10 cellular contexts compared by ENCODE assay signal in genomic region chr2:161004379-161004778, GRCh38.
DNase-seq lines count a peak whose midpoint lies in the region; ATAC-seq and TF ChIP-seq lines count a peak whose summit lies in the region.
"Had no signal": no experiment of that assay in that cellular context is flagged by ENCODE, and none has a peak within 500 bp of the region (broad histone marks: within the 10 kb centered on the region; RNA-seq: fewer than 3 reads in every experiment).

No MANE protein-coding gene starts in this region.

- no peaks in the 10 kb centered on the region for H3K36me3 Mint-ChIP-seq in activated naive CD4-positive, alpha-beta T cell treated with anti-CD3 and anti-CD28 coated beads, Interleukin-2, amount 10 ng/mL, durations not matched to agents 7 days and 5 days

- no peaks in the 10 kb centered on the region for H3K4me1 Mint-ChIP-seq in activated naive CD4-positive, alpha-beta T cell treated with anti-CD3 and anti-CD28 coated beads, Interleukin-2, amount 10 ng/mL, durations not matched to agents 7 days and 5 days

- H3K27me3 Mint-ChIP-seq in activated naive CD4-positive, alpha-beta T cell treated with anti-CD3 and anti-CD28 coated beads, Interleukin-2, amount 10 ng/mL, durations not matched to agents 7 days and 5 days: peaks cover 11% of the 10 kb centered on the region

- H3K27me3 ChIP-seq in BJ (ENCODE audit: control insufficient read depth, insufficient read depth, low read length): no peaks in the 10 kb centered on the region

- no peak overlapping the region for H3K4me3 ChIP-seq in BJ (ENCODE audit: low read depth, low read length)

- peak; percentile 54 for TF ChIP-seq CTCF in BJ (IDR thresholded peaks at IDR 0.05; ENCODE audit: insufficient read depth, low read depth, low read length)
- peak; percentile 17 for TF ChIP-seq CTCF in GM13977 (IDR thresholded peaks at IDR 0.05; ENCODE audit: extremely low read depth, insufficient read depth, missing control alignments)

- ATAC-seq in GM19035 (IDR thresholded peaks at IDR 0.05; ENCODE audit: unreplicated experiment): no peak

- DNase-seq in BJ (ENCODE audit: low read depth) (no peak), GM13977 (ENCODE audit: low spot score) (no peak), SK-MEL-5 (ENCODE audit: low read depth, low spot score) (peak; percentile 33), iris pigment epithelial cell (ENCODE audit: low read depth) (peak; percentile 34), inferior parietal cortex (ENCODE audit: extremely low spot score) (no peak), GM19238 (ENCODE audit: insufficient read length, low spot score) (no peak)
- DNase-seq in activated naive CD4-positive, alpha-beta T cell treated with anti-CD3 and anti-CD28 coated beads, Interleukin-2, amount 10 ng/mL, durations not matched to agents 7 days and 5 days: no peak
- DNase-seq: NCI-H146, retina had no signal

- in situ Hi-C loops in GM13977 (cut with MboI; ENCODE audit: low pct_unique_long_range_greater_than_20kb, low sequenced_read_pairs, unreplicated experiment): no loop called here
- in situ Hi-C loops in SK-MEL-5 (cut with HindIII; ENCODE audit: low pct_unique_long_range_greater_than_20kb, low sequenced_read_pairs): no loop called here

- no peaks in the 10 kb centered on the region for H3K9me3 Mint-ChIP-seq in activated naive CD4-positive, alpha-beta T cell treated with anti-CD3 and anti-CD28 coated beads, Interleukin-2, amount 10 ng/mL, durations not matched to agents 7 days and 5 days

- CTCF ChIA-PET in BJ (lab: Yijun Ruan, JAX): interaction anchor here (0.6 to 2.4 kb wide), 19 partner anchors 8 to 895 kb away, joined by 3 to 18 read pairs (median 4); no protein-coding TSS in a partner anchor
- CTCF ChIA-PET in activated naive CD4-positive, alpha-beta T cell treated with anti-CD3 and anti-CD28 coated beads, Interleukin-2, amount 10 ng/mL, durations not matched to agents 7 days and 5 days (lab: Charles Lee): interaction anchor here (1.2 to 4.1 kb wide), 3 partner anchors 10 to 894 kb away, joined by 5 to 25 read pairs (median 11); no protein-coding TSS in a partner anchor

- H3K27ac Mint-ChIP-seq in activated naive CD4-positive, alpha-beta T cell treated with anti-CD3 and anti-CD28 coated beads, Interleukin-2, amount 10 ng/mL, durations not matched to agents 7 days and 5 days: no peak overlapping the region

- no peaks in the 10 kb centered on the region for H3K36me3 ChIP-seq in BJ (ENCODE audit: control insufficient read depth, insufficient read depth, low read length)

- no peak overlapping the region for H3K4me3 Mint-ChIP-seq in activated naive CD4-positive, alpha-beta T cell treated with anti-CD3 and anti-CD28 coated beads, Interleukin-2, amount 10 ng/mL, durations not matched to agents 7 days and 5 days

- POLR2A ChIA-PET in BJ (lab: Charles Lee): interaction anchor here (0.6 kb wide), 1 partner anchor 1787 kb away, joined by 3 read pairs; no protein-coding TSS in a partner anchor

Comparison
In these comparisons a context has a peak if more than half of its experiments do, and no peak if none do; other contexts are left out.
1. DNase-seq: peak in SK-MEL-5 (single experiment) and iris pigment epithelial cell (single experiment); none in BJ (single experiment), GM13977 (single experiment), inferior parietal cortex (single experiment), GM19238 (single experiment) and activated naive CD4-positive, alpha-beta T cell treated with anti-CD3 and anti-CD28 coated beads, Interleukin-2, amount 10 ng/mL, durations not matched to agents 7 days and 5 days (single experiment).